Comparison of ENCODE assay signal across 16 cellular contexts in the genomic region with DNA sequence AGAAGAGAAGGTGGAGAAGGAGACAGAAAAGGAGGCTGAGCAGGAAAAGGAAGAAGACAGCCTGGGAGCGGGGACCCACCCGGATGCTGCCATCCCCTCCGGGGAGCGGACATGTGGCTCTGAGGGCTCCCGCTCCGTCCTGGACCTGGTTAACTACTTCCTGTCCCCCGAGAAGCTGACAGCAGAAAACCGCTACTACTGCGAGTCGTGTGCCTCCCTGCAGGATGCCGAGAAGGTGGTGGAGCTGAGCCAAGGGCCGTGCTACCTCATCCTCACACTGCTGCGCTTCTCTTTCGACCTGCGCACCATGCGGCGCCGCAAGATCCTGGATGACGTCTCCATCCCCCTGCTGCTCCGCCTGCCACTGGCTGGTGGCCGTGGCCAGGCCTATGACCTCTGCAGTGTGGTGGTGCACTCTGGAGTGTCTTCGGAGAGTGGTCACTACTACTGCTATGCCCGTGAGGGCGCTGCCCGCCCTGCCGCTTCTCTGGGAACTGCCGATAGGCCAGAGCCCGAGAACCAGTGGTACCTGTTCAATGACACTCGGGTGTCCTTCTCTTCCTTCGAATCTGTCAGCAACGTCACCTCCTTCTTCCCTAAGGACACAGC.
"Had no signal": no experiment of that assay in that cellular context is flagged by ENCODE, and none has a peak within 500 bp of the region (broad histone marks: within the 10 kb centered on the region; RNA-seq: fewer than 3 reads in every experiment).

No MANE protein-coding gene starts in this region.

- H3K9me3 Mint-ChIP-seq: activated CD4-positive, alpha-beta memory T cell treated with anti-CD3 and anti-CD28 coated beads for 36 hours; activated naive CD8-positive, alpha-beta T cell treated with anti-CD3 and anti-CD28 coated beads, Interleukin-2, amount 10 ng/mL, durations not matched to agents 7 days and 5 days had no signal

- H3K27ac ChIP-seq: brain microvascular endothelial cell, epithelial cell of prostate, parathyroid adenoma, SK-N-MC had no signal

- ATAC-seq: activated CD4-positive, alpha-beta T cell treated with anti-CD3 and anti-CD28 coated beads for 36 hours; activated CD8-positive, alpha-beta memory T cell treated with anti-CD3 and anti-CD28 coated beads, Interleukin-2, amount 10 ng/mL, durations not matched to agents 7 days and 5 days had no signal

- H3K4me1 Mint-ChIP-seq: activated CD8-positive, alpha-beta memory T cell treated with anti-CD3 and anti-CD28 coated beads, Interleukin-2, amount 10 ng/mL, durations not matched to agents 7 days and 5 days had no signal

- DNase-seq: activated CD4-positive, alpha-beta memory T cell treated with anti-CD3 and anti-CD28 coated beads for 36 hours; activated CD4-positive, alpha-beta T cell treated with anti-CD3 and anti-CD28 coated beads for 36 hours; activated CD8-positive, alpha-beta memory T cell treated with anti-CD3 and anti-CD28 coated beads, Interleukin-2, amount 10 ng/mL, durations not matched to agents 7 days and 5 days; activated gamma-delta T cell treated with Interleukin-2 at 50 U/mL for 16 hours; activated naive CD8-positive, alpha-beta T cell treated with anti-CD3 and anti-CD28 coated beads, Interleukin-2, amount 10 ng/mL, durations not matched to agents 7 days and 5 days; activated T-cell treated with anti-CD3 and anti-CD28 coated beads, Interleukin-2, amount 50 U/mL, for 48 hours; brain microvascular endothelial cell; cortex of kidney; effector CD4-positive, alpha-beta T cell; kidney glomerular epithelial cell; stimulated activated CD4-positive, alpha-beta T cell treated with anti-CD3 and anti-CD28 coated beads, Interleukin-2, amount 100 ng/mL, for 48 hours; stimulated activated naive CD4-positive, alpha-beta T cell; trophoblast cell had no signal

- H3K27ac Mint-ChIP-seq: activated CD4-positive, alpha-beta memory T cell treated with anti-CD3 and anti-CD28 coated beads for 36 hours; activated CD4-positive, alpha-beta T cell treated with anti-CD3 and anti-CD28 coated beads for 36 hours; activated CD8-positive, alpha-beta memory T cell treated with anti-CD3 and anti-CD28 coated beads, Interleukin-2, amount 10 ng/mL, durations not matched to agents 7 days and 5 days; activated naive CD8-positive, alpha-beta T cell treated with anti-CD3 and anti-CD28 coated beads, Interleukin-2, amount 10 ng/mL, durations not matched to agents 7 days and 5 days had no signal

- H3K4me3 Mint-ChIP-seq: activated CD4-positive, alpha-beta memory T cell treated with anti-CD3 and anti-CD28 coated beads for 36 hours; activated CD4-positive, alpha-beta T cell treated with anti-CD3 and anti-CD28 coated beads for 36 hours; activated CD8-positive, alpha-beta memory T cell treated with anti-CD3 and anti-CD28 coated beads, Interleukin-2, amount 10 ng/mL, durations not matched to agents 7 days and 5 days; activated naive CD8-positive, alpha-beta T cell treated with anti-CD3 and anti-CD28 coated beads, Interleukin-2, amount 10 ng/mL, durations not matched to agents 7 days and 5 days had no signal

- H3K4me1 ChIP-seq: parathyroid adenoma had no signal

- H3K27me3 Mint-ChIP-seq: activated CD4-positive, alpha-beta memory T cell treated with anti-CD3 and anti-CD28 coated beads for 36 hours; activated CD4-positive, alpha-beta T cell treated with anti-CD3 and anti-CD28 coated beads for 36 hours; activated CD8-positive, alpha-beta memory T cell treated with anti-CD3 and anti-CD28 coated beads, Interleukin-2, amount 10 ng/mL, durations not matched to agents 7 days and 5 days; activated naive CD8-positive, alpha-beta T cell treated with anti-CD3 and anti-CD28 coated beads, Interleukin-2, amount 10 ng/mL, durations not matched to agents 7 days and 5 days had no signal

- H3K27me3 ChIP-seq: brain microvascular endothelial cell had no signal

- H3K4me3 ChIP-seq: SK-N-MC had no signal
